Comparison of ENCODE assay signal across 11 cellular contexts in the genomic region with DNA sequence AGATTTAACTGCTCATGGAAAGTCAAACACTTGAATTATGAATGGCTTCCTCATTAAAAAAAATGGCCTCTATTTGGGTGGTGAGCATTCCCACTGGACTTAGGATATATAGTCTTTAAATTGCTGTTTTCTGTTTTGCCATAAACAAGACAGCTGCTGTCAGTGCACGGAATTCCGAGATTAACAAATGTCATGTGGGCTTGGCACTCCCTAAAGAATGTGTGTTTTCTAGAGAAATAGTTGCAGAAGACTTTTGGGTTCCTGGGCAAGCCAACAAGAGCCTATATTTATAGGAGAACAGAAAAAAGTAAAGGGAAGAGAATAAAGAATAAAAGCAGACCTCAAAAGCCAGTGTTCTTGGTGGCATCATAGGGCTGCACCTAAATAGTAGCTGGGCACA. TPM values are rescaled to one million over a fixed set of nuclear protein-coding genes. Genes with fewer than 3 reads are reported as not detected.
DNase-seq lines count a peak whose midpoint lies in the region; ATAC-seq and TF ChIP-seq lines count a peak whose summit lies in the region.
"Had no signal": no experiment of that assay in that cellular context is flagged by ENCODE, and none has a peak within 500 bp of the region (broad histone marks: within the 10 kb centered on the region; RNA-seq: fewer than 3 reads in every experiment).

No MANE protein-coding gene starts in this region.

- no peaks in the 10 kb centered on the region for H3K9me2 ChIP-seq in Karpas-422 (replicated peaks; ENCODE audit: insufficient read depth, low read length)

- H2AFZ ChIP-seq in Karpas-422 (ENCODE audit: low read length) (no peak overlapping the region), smooth muscle cell (ENCODE audit: low read depth) (no peak overlapping the region)
- H2AFZ ChIP-seq: GM23338 had no signal

- H3K9me3 ChIP-seq in Karpas-422 (ENCODE audit: low read length) = no peaks in the 10 kb centered on the region
- H3K9me3 ChIP-seq in smooth muscle cell (replicated peaks; ENCODE audit: low read depth) = no peaks in the 10 kb centered on the region
- H3K9me3 ChIP-seq: A549, Caco-2 had no signal

- H3F3A ChIP-seq in smooth muscle cell (ENCODE audit: low read depth) = no peaks in the 10 kb centered on the region

- no peaks in the 10 kb centered on the region for H3K27me3 ChIP-seq in Karpas-422 (ENCODE audit: low read length)
- H3K27me3 ChIP-seq in smooth muscle cell (ENCODE audit: low read depth) = no peaks in the 10 kb centered on the region

- 0 out of 2 replicates have a peak, but pooled peaks cover 3% of the 10 kb centered on the region for H3K4me1 ChIP-seq in Karpas-422 (ENCODE audit: low read length)
- no peaks in the 10 kb centered on the region for H3K4me1 ChIP-seq in smooth muscle cell (ENCODE audit: low read depth)
- H3K4me1 ChIP-seq: A549, Caco-2 had no signal

- peak; percentile 5 for DNase-seq in Karpas-422
- DNase-seq in RPMI7951 (ENCODE audit: low read depth) = peak; percentile 8
- peak; percentile 72 for DNase-seq in foreskin melanocyte
- DNase-seq in smooth muscle cell (lab: John Stamatoyannopoulos, UW; ENCODE audit: unreplicated experiment) = no peak
- DNase-seq in DMS114 treated with DMSO at 0.1 percent for 48 hours (lab: John Stamatoyannopoulos, UW; ENCODE audit: unreplicated experiment) = no peak
- DNase-seq: Caco-2; CD8-positive, alpha-beta memory T cell; H7 had no signal

- H3K9ac ChIP-seq in Karpas-422 (ENCODE audit: low read length) (no peak overlapping the region), smooth muscle cell (ENCODE audit: low read depth) (no peak overlapping the region)

- no peak overlapping the region for H3K4me3 ChIP-seq in Karpas-422 (ENCODE audit: low read length)
- H3K4me3 ChIP-seq in smooth muscle cell = no peak overlapping the region
- H3K4me3 ChIP-seq: A549, GM23338 had no signal

- WGBS in smooth muscle cell (ENCODE audit: low lambda C conversion rate) = 20% methylated on average over 2 of the region's 2 CpGs

- no peak for TF ChIP-seq CTCF in smooth muscle cell (IDR thresholded peaks at IDR 0.05; ENCODE audit: borderline replicate concordance, insufficient read depth, poor library complexity, severe bottlenecking)

- no peaks in the 10 kb centered on the region for H3K36me3 ChIP-seq in Karpas-422 (ENCODE audit: insufficient read depth, low read length)
- no peaks in the 10 kb centered on the region for H3K36me3 ChIP-seq in smooth muscle cell (ENCODE audit: low read depth)

- H4K20me1 ChIP-seq in Karpas-422 (ENCODE audit: insufficient read depth, low read depth, low read length) = no peaks in the 10 kb centered on the region
- H4K20me1 ChIP-seq in smooth muscle cell (ENCODE audit: low read depth) = no peaks in the 10 kb centered on the region

- ATAC-seq in HG02759 (IDR thresholded peaks at IDR 0.05; ENCODE audit: unreplicated experiment) = no peak
- ATAC-seq: A549, GM23338 had no signal

- H3K79me2 ChIP-seq in Karpas-422 (ENCODE audit: low read length) (no peaks in the 10 kb centered on the region), smooth muscle cell (ENCODE audit: low read depth) (no peaks in the 10 kb centered on the region)

- no peak overlapping the region for H3K4me2 ChIP-seq in Karpas-422 (ENCODE audit: low read depth, low read length, poor library complexity, severe bottlenecking)
- peak overlapping the region; percentile 1 for H3K4me2 ChIP-seq in smooth muscle cell
- H3K4me2 ChIP-seq: A549, GM23338 had no signal

- H3K27ac ChIP-seq in Karpas-422 (ENCODE audit: low read length) (no peak overlapping the region), smooth muscle cell (ENCODE audit: low read depth) (no peak overlapping the region)
- H3K27ac ChIP-seq: A549 had no signal

RNA-seq across cellular contexts. Expression of gene TFG, which starts 13.6 kb away (rescaled TPM):
- total RNA-seq in Karpas-422 (2014; rRNA removed; shearing (Covaris generic); ENCODE audit: low replicate concordance) = 29.4 and 65.3 TPM in 2 replicates
- total RNA-seq in RPMI7951 (2014; rRNA removed; shearing (Covaris generic)) = 104 and 134 TPM in 2 replicates
- 205 and 225 TPM in 2 replicates for total RNA-seq in smooth muscle cell
- 246 and 257 TPM in 2 replicates for polyA plus RNA-seq in smooth muscle cell

Comparison
In these comparisons a context has a peak if more than half of its experiments do, and no peak if none do; other contexts are left out.
1. DNase-seq: peak in Karpas-422 (single experiment), RPMI7951 (single experiment) and foreskin melanocyte (single experiment); none in smooth muscle cell (single experiment) and DMS114 treated with DMSO at 0.1 percent for 48 hours (single experiment).